Comparison of ENCODE assay signal across 18 cellular contexts in the genomic region with DNA sequence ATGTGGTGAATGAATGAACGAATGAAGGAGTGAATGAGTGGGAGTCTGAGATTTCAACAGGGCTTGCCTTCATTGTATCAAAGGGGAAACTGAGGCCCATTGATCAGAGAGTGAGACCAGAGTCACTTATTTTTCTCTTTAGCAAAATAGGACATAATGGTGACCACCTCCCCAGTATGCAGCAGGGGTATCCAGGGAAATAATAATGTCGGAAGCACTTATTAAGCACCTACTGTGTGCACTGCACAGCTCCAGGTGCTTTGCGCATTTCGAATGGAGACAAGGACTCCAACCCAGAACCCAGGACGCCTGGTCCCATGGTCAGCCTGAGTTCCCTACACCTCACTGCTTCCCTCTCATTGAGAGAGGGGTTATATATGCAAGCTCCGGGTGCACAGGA. TPM values are rescaled to one million over a fixed set of nuclear protein-coding genes. Genes with fewer than 3 reads are reported as not detected.
DNase-seq lines count a peak whose midpoint lies in the region; ATAC-seq, FAIRE-seq and TF ChIP-seq lines count a peak whose summit lies in the region.
"Had no signal": no experiment of that assay in that cellular context is flagged by ENCODE, and none has a peak within 500 bp of the region (broad histone marks: within the 10 kb centered on the region; RNA-seq: fewer than 3 reads in every experiment).

No MANE protein-coding gene starts in this region.

- in situ Hi-C loops in K562 (cut with MboI) = no loop called here

- TF ChIP-seq RAD21 in K562 (CRISPR knock-in tag; conservative IDR thresholded peaks at IDR 0.05 in 1 of 2, IDR thresholded peaks at IDR 0.05 in 1 of 2) = no peak

- H3K36me3 Mint-ChIP-seq in nephron (ENCODE audit: low read depth) = no peaks in the 10 kb centered on the region
- no peaks in the 10 kb centered on the region for H3K36me3 Mint-ChIP-seq in osteocyte (ENCODE audit: unreplicated experiment)
- H3K36me3 Mint-ChIP-seq: CD4-positive, alpha-beta memory T cell had no signal

- H3K9me3 ChIP-seq in NT2/D1 (ENCODE audit: insufficient read depth, low read length) (no peaks in the 10 kb centered on the region), K562 (replicated peaks; ENCODE audit: control insufficient read depth, insufficient read depth, low read depth, low read length) (no peaks in the 10 kb centered on the region), adrenal gland (replicated peaks in 1 of 3) (no peaks in the 10 kb centered on the region), smooth muscle cell (replicated peaks; ENCODE audit: low read depth) (no peaks in the 10 kb centered on the region)
- H3K9me3 ChIP-seq: A549, BE2C had no signal

- H3K27ac ChIP-seq in K562 (ENCODE audit: extremely low read depth, low read depth, low read length) (no peak overlapping the region), adrenal gland (no peak overlapping the region), smooth muscle cell (ENCODE audit: low read depth) (no peak overlapping the region)
- H3K27ac ChIP-seq: A549, C4-2B had no signal

- TF ChIP-seq EP300 in K562 (IDR thresholded peaks at IDR 0.05; ENCODE audit: low read length) = no peak

- H3K4me3 Mint-ChIP-seq in nephron = peak overlapping the region; percentile 66 to 72 (median 66)
- H3K4me3 Mint-ChIP-seq in osteocyte (ENCODE audit: unreplicated experiment) = peak overlapping the region; percentile 18

- H3K9me3 Mint-ChIP-seq in nephron (no peaks in the 10 kb centered on the region), osteocyte (ENCODE audit: unreplicated experiment) (no peaks in the 10 kb centered on the region)

- no peaks in the 10 kb centered on the region for H3K79me2 ChIP-seq in K562 (ENCODE audit: control insufficient read depth, insufficient read depth, low read length)
- no peaks in the 10 kb centered on the region for H3K79me2 ChIP-seq in smooth muscle cell (ENCODE audit: low read depth)

- peaks cover 28% of the 10 kb centered on the region for H3K4me1 Mint-ChIP-seq in nephron
- H3K4me1 Mint-ChIP-seq in osteocyte (ENCODE audit: unreplicated experiment) = peaks cover 10% of the 10 kb centered on the region

- TF ChIP-seq CTCF in K562 (IDR thresholded peaks at IDR 0.05 in 2 of 3, conservative IDR thresholded peaks at IDR 0.05 in 1 of 3; ENCODE audit: insufficient read depth in 2 of 3, low read depth in 1 of 3, low read length in 3 of 3) = no peak
- no peak for TF ChIP-seq CTCF in nephron (IDR thresholded peaks at IDR 0.05; ENCODE audit: unreplicated experiment in 3 of 3)
- TF ChIP-seq CTCF in osteocyte (IDR thresholded peaks at IDR 0.05) = no peak
- no peak for TF ChIP-seq CTCF in adrenal gland (IDR thresholded peaks at IDR 0.05)
- no peak for TF ChIP-seq CTCF in smooth muscle cell (IDR thresholded peaks at IDR 0.05; ENCODE audit: borderline replicate concordance, insufficient read depth, poor library complexity, severe bottlenecking)

- no peak overlapping the region for H3K4me3 ChIP-seq in NT2/D1 (ENCODE audit: insufficient read length, low read depth)
- no peak overlapping the region for H3K4me3 ChIP-seq in K562
- H3K4me3 ChIP-seq in adrenal gland = no peak overlapping the region
- no peak overlapping the region for H3K4me3 ChIP-seq in smooth muscle cell
- H3K4me3 ChIP-seq: A549 had no signal

- H3K36me3 ChIP-seq in NT2/D1 (ENCODE audit: insufficient read depth, insufficient read length, low read length) = no peaks in the 10 kb centered on the region
- no peaks in the 10 kb centered on the region for H3K36me3 ChIP-seq in K562 (ENCODE audit: control insufficient read depth, insufficient read depth, low read length)
- no peaks in the 10 kb centered on the region for H3K36me3 ChIP-seq in adrenal gland (replicated peaks in 1 of 2)
- no peaks in the 10 kb centered on the region for H3K36me3 ChIP-seq in smooth muscle cell (ENCODE audit: low read depth)
- H3K36me3 ChIP-seq: BE2C had no signal

- no peak for ATAC-seq in K562
- ATAC-seq: A549 had no signal

- H3F3A ChIP-seq in smooth muscle cell (ENCODE audit: low read depth) = peaks cover 17% of the 10 kb centered on the region

- H3K4me1 ChIP-seq in NT2/D1 (ENCODE audit: insufficient read depth, insufficient read length) (peaks cover 28% of the 10 kb centered on the region), K562 (replicated peaks in 1 of 2; ENCODE audit: control insufficient read depth in 2 of 2, insufficient read depth in 2 of 2, low read length in 2 of 2) (peaks cover 8 to 30% of the 10 kb centered on the region in 2 experiments; a peak in 3 of 5 replicates), adrenal gland (replicated peaks in 1 of 2) (peaks cover 13 to 15% of the 10 kb centered on the region in 2 donors), smooth muscle cell (ENCODE audit: low read depth) (no peaks in the 10 kb centered on the region)
- H3K4me1 ChIP-seq: BE2C had no signal

- H3K9ac ChIP-seq in NT2/D1 (ENCODE audit: insufficient read length, low read depth) = peak overlapping the region; percentile 23
- no peak overlapping the region for H3K9ac ChIP-seq in K562 (ENCODE audit: insufficient read depth in 1 of 2, low read depth in 2 of 2, low read length in 2 of 2)
- H3K9ac ChIP-seq in smooth muscle cell (ENCODE audit: low read depth) = no peak overlapping the region

- TF ChIP-seq POLR2A in K562 (conservative IDR thresholded peaks at IDR 0.05) = no peak
- TF ChIP-seq POLR2A in adrenal gland (IDR thresholded peaks at IDR 0.05) = no peak

- no TSS peak for BruUV-seq in K562 (replicated peaks; lab: Mats Ljungman, UMichigan)

- no peak overlapping the region for H3K4me2 ChIP-seq in K562 (ENCODE audit: insufficient read depth, low read length)
- H3K4me2 ChIP-seq in smooth muscle cell = no peak overlapping the region
- H3K4me2 ChIP-seq: A549 had no signal

- WGBS in K562 (ENCODE audit: insufficient coverage, low coverage, missing lambda C conversion rate) = 28% methylated on average over 6 of the region's 6 CpGs
- WGBS in adrenal gland, 4 donors = 50 to 87% (median 72%) methylated on average over 6 of the region's 6 CpGs
- WGBS in smooth muscle cell (ENCODE audit: low lambda C conversion rate) = 60% methylated on average over 6 of the region's 6 CpGs

- CTCF ChIA-PET in K562 (lab: Yijun Ruan, JAX; ENCODE audit: low intra/inter-chr PET ratio) = no interaction called here

- intact Hi-C loops in K562 (cut with micrococcal nuclease) (no loop called here), adrenal gland (cut with DNase I) (no loop called here)

- POLR2A ChIA-PET in K562 (lab: Yijun Ruan, JAX) = interaction anchor here (0.9 kb wide), 1 partner anchor 8 kb away, joined by 3 read pairs; no protein-coding TSS in a partner anchor

- peaks cover 19% of the 10 kb centered on the region for H3K27me3 ChIP-seq in NT2/D1 (ENCODE audit: insufficient read depth, insufficient read length)
- no peaks in the 10 kb centered on the region for H3K27me3 ChIP-seq in K562 (ENCODE audit: control insufficient read depth in 2 of 2, insufficient read depth in 2 of 2, low read length in 2 of 2)
- no peaks in the 10 kb centered on the region for H3K27me3 ChIP-seq in adrenal gland
- no peaks in the 10 kb centered on the region for H3K27me3 ChIP-seq in smooth muscle cell (ENCODE audit: low read depth)

- H3K27me3 Mint-ChIP-seq in nephron (ENCODE audit: low read depth) (peaks cover 28% of the 10 kb centered on the region), osteocyte (ENCODE audit: unreplicated experiment) (peaks cover 25% of the 10 kb centered on the region)

- DNase-seq in NT2/D1 (ENCODE audit: low read depth, low spot score) (no peak), K562 (ENCODE audit: extremely low read depth in 1 of 4, low spot score in 3 of 4) (no peak), osteocyte (ENCODE audit: extremely low spot score, unreplicated experiment) (no peak), adrenal gland (no peak), RPMI8226 (no peak), smooth muscle cell (lab: John Stamatoyannopoulos, UW; ENCODE audit: unreplicated experiment) (no peak)
- DNase-seq: BE2C; CD4-positive, alpha-beta memory T cell; DMS153; DMS79 treated with DMSO at 0.1 percent for 48 hours; EL; HCEC 1CT had no signal

- H3K9me1 ChIP-seq in K562 (ENCODE audit: control insufficient read depth, insufficient read depth, low read length) = no peaks in the 10 kb centered on the region

- no peaks in the 10 kb centered on the region for H4K20me1 ChIP-seq in K562 (replicated peaks; ENCODE audit: control insufficient read depth, insufficient read depth, low read length)
- no peaks in the 10 kb centered on the region for H4K20me1 ChIP-seq in smooth muscle cell (ENCODE audit: low read depth)

- H3K27ac Mint-ChIP-seq in nephron = peak overlapping the region in 1 of 3 experiments; percentile 4
- H3K27ac Mint-ChIP-seq in osteocyte (ENCODE audit: unreplicated experiment) = no peak overlapping the region

- no peak for FAIRE-seq in K562 (lab: Jason Lieb, UNC)
- FAIRE-seq: A549, D721Med had no signal

- H2AFZ ChIP-seq in K562 (ENCODE audit: low read depth, low read length) = no peak overlapping the region
- no peak overlapping the region for H2AFZ ChIP-seq in smooth muscle cell (ENCODE audit: low read depth)

RNA-seq across cellular contexts. Expression of a gene that starts 26.8 kb away (rescaled TPM):
- total RNA-seq in K562 (2011; cell fraction: chromatin; rRNA removed; ENCODE audit: low replicate concordance) = 3.4 and 12.9 TPM in 2 replicates
- 12.9 and 13.2 TPM in 2 replicates for total RNA-seq in K562 (2011; cell fraction: nucleolus; rRNA removed)
- 9.3 and 10.5 TPM in 2 replicates for total RNA-seq in K562 (2011; cell fraction: nucleoplasm; rRNA removed)
- total RNA-seq in K562 (2014; rRNA removed) (2.5 and 2.7 TPM in 2 replicates), K562 (2014; rRNA removed; fragmentation: Illumina TruSeq; extraction: Trizol) (0.57 and 0.65 TPM in 2 replicates), K562 (2015; rRNA removed; fragmentation: Illumina TruSeq; extraction: Trizol) (0.83 and 1.1 TPM in 2 replicates), K562 (2021) (3.7 and 4.6 TPM in 2 replicates), osteocyte (5.8 and 6.2 TPM in 2 replicates), adrenal gland (10 to 100 TPM; 12.9 to 59.2 (median 40.5) TPM), smooth muscle cell (1.9 and 2.2 TPM in 2 replicates)
- polyA plus RNA-seq in K562 (2011; rRNA removed) (2.6 and 4.9 TPM in 2 replicates), K562 (2014; fragmentation: Illumina TruSeq; extraction: Trizol) (1.4 and 2.7 TPM in 2 replicates), K562 (2014; fragmentation: Nextera tagmentation; extraction: Ambion mirVana) (not detected), K562 (2014; rRNA removed) (1.7 and 3.8 TPM in 2 replicates), adrenal gland (10 to 100 TPM in 2 of 3 donors, 1 to 10 TPM in 1; 3.1 to 19.8 (median 15.9) TPM), smooth muscle cell (0.63 and 1.3 TPM in 2 replicates)
- polyA plus RNA-seq in K562 (2011; cell fraction: cytosol; rRNA removed) = 6.8 and 8.8 TPM in 2 replicates
- polyA plus RNA-seq in K562 (2011; cell fraction: nucleus; rRNA removed) = 7.2 and 8.1 TPM in 2 replicates
- polyA plus RNA-seq in K562 (2012) = 1.3 and 1.6 TPM in 2 replicates
- polyA minus RNA-seq in K562 (2011; rRNA and poly(A)+ RNA removed) = 5.1 and 7.6 TPM in 2 replicates
- 9.4 and 13.2 TPM in 2 replicates for polyA minus RNA-seq in K562 (2011; cell fraction: cytosol; rRNA and poly(A)+ RNA removed)
- polyA minus RNA-seq in K562 (2011; cell fraction: nucleus; rRNA and poly(A)+ RNA removed) = 4.4 and 7.0 TPM in 2 replicates
- polyA plus RNA-seq: CD4-positive, alpha-beta memory T cell had no signal

RNA-seq across cellular contexts. Expression of a gene that starts 46.4 kb away (rescaled TPM):
- total RNA-seq in K562 (2011; cell fraction: chromatin; rRNA removed; ENCODE audit: low replicate concordance) = 5.0 and 14.6 TPM in 2 replicates
- total RNA-seq in K562 (2011; cell fraction: nucleolus; rRNA removed) = 18.2 and 23.3 TPM in 2 replicates
- total RNA-seq in K562 (2011; cell fraction: nucleoplasm; rRNA removed) = 12.4 and 14.4 TPM in 2 replicates
- total RNA-seq in K562 (2014; rRNA removed) = 8.4 and 10.6 TPM in 2 replicates
- total RNA-seq in K562 (2014; rRNA removed; fragmentation: Illumina TruSeq; extraction: Trizol) = 3.8 and 4.6 TPM in 2 replicates
- 9.4 and 9.5 TPM in 2 replicates for total RNA-seq in K562 (2015; rRNA removed; fragmentation: Illumina TruSeq; extraction: Trizol)
- 11.5 and 11.7 TPM in 2 replicates for total RNA-seq in K562 (2021)
- 10.9 and 11.9 TPM in 2 replicates for polyA plus RNA-seq in K562 (2011; rRNA removed)
- 15.4 and 23.9 TPM in 2 replicates for polyA plus RNA-seq in K562 (2011; cell fraction: cytosol; rRNA removed)
- polyA plus RNA-seq in K562 (2011; cell fraction: nucleus; rRNA removed) = 2.7 and 3.4 TPM in 2 replicates
- 9.0 and 20.7 TPM in 2 replicates for polyA plus RNA-seq in K562 (2012)
- 8.7 and 12.6 TPM in 2 replicates for polyA plus RNA-seq in K562 (2014; fragmentation: Illumina TruSeq; extraction: Trizol)
- 1 to 10 TPM; 1.5 to 5.1 TPM for polyA plus RNA-seq in K562 (2014; fragmentation: Nextera tagmentation; extraction: Ambion mirVana)
- polyA plus RNA-seq in K562 (2014; rRNA removed) = 11.9 and 12.3 TPM in 2 replicates
- 3.2 and 3.6 TPM in 2 replicates for polyA minus RNA-seq in K562 (2011; rRNA and poly(A)+ RNA removed)
- 6.2 and 7.6 TPM in 2 replicates for polyA minus RNA-seq in K562 (2011; cell fraction: cytosol; rRNA and poly(A)+ RNA removed)
- polyA minus RNA-seq in K562 (2011; cell fraction: nucleus; rRNA and poly(A)+ RNA removed) = 1.2 and 2.6 TPM in 2 replicates
- not detected in 2 replicates for total RNA-seq in osteocyte
- 10 to 100 TPM in 1 of 8 donors, 1 to 10 TPM in 5, under 1 TPM in 1, not detected in 1; 0.84 to 52.5 (median 3.9) TPM for total RNA-seq in adrenal gland
- 1 to 10 TPM in 2 of 3 donors, under 1 TPM in 1; 0.80 to 1.6 (median 1.2) TPM for polyA plus RNA-seq in adrenal gland
- total RNA-seq in smooth muscle cell = not detected in 2 replicates
- not detected in 2 replicates for polyA plus RNA-seq in smooth muscle cell
- total RNA-seq: CD4-positive, alpha-beta memory T cell; HT1080 had no signal

RNA-seq across cellular contexts. Expression of a gene that starts 51.2 kb away (rescaled TPM):
- total RNA-seq in K562 (2011; cell fraction: chromatin; rRNA removed; ENCODE audit: low replicate concordance) = 8.0 and 24.6 TPM in 2 replicates
- 11.3 and 12.8 TPM in 2 replicates for total RNA-seq in K562 (2011; cell fraction: nucleolus; rRNA removed)
- 10.8 and 12.9 TPM in 2 replicates for total RNA-seq in K562 (2011; cell fraction: nucleoplasm; rRNA removed)
- total RNA-seq in K562 (2014; rRNA removed) (0.50 and 0.86 TPM in 2 replicates), K562 (2014; rRNA removed; fragmentation: Illumina TruSeq; extraction: Trizol) (0.15 and 0.26 TPM in 2 replicates), K562 (2015; rRNA removed; fragmentation: Illumina TruSeq; extraction: Trizol) (0.07 TPM in 1 of 2 replicates, not detected in the other), K562 (2021) (1.3 TPM in 2 replicates), osteocyte (not detected in 2 replicates), adrenal gland (10 to 100 TPM in 4 of 8 donors, 1 to 10 TPM in 4; 1.5 to 47.6 (median 8.5) TPM), smooth muscle cell (not detected in 2 replicates)
- polyA plus RNA-seq in K562 (2011; rRNA removed) (1.3 and 1.6 TPM in 2 replicates), K562 (2014; fragmentation: Illumina TruSeq; extraction: Trizol) (0.54 and 0.62 TPM in 2 replicates), K562 (2014; fragmentation: Nextera tagmentation; extraction: Ambion mirVana) (under 1 TPM; 0.04 TPM), K562 (2014; rRNA removed) (0.85 and 0.94 TPM in 2 replicates), adrenal gland (10 to 100 TPM in 1 of 3 donors, 1 to 10 TPM in 1, under 1 TPM in 1; 0.57 to 44.3 (median 9.0) TPM), smooth muscle cell (0.27 TPM in 1 of 2 replicates, not detected in the other)
- 1.0 and 1.3 TPM in 2 replicates for polyA plus RNA-seq in K562 (2011; cell fraction: cytosol; rRNA removed)
- 3.6 and 9.2 TPM in 2 replicates for polyA plus RNA-seq in K562 (2011; cell fraction: nucleus; rRNA removed)
- polyA plus RNA-seq in K562 (2012) = 0.50 and 0.51 TPM in 2 replicates
- 0.81 and 1.5 TPM in 2 replicates for polyA minus RNA-seq in K562 (2011; rRNA and poly(A)+ RNA removed)
- polyA minus RNA-seq in K562 (2011; cell fraction: cytosol; rRNA and poly(A)+ RNA removed) = 0.95 TPM in 1 of 2 replicates, not detected in the other
- polyA minus RNA-seq in K562 (2011; cell fraction: nucleus; rRNA and poly(A)+ RNA removed) = 2.0 and 2.8 TPM in 2 replicates
- total RNA-seq: HT1080 had no signal
- polyA plus RNA-seq: AG04450 had no signal

RNA-seq across cellular contexts. Expression of a gene that starts 53.1 kb away (rescaled TPM):
- 10.7 and 24.6 TPM in 2 replicates for total RNA-seq in K562 (2011; cell fraction: chromatin; rRNA removed; ENCODE audit: low replicate concordance)
- 13.8 and 17.5 TPM in 2 replicates for total RNA-seq in K562 (2011; cell fraction: nucleolus; rRNA removed)
- 10.7 and 12.8 TPM in 2 replicates for total RNA-seq in K562 (2011; cell fraction: nucleoplasm; rRNA removed)
- total RNA-seq in K562 (2014; rRNA removed) = 4.0 and 4.4 TPM in 2 replicates
- 4.3 and 4.6 TPM in 2 replicates for total RNA-seq in K562 (2014; rRNA removed; fragmentation: Illumina TruSeq; extraction: Trizol)
- 4.9 and 5.4 TPM in 2 replicates for total RNA-seq in K562 (2015; rRNA removed; fragmentation: Illumina TruSeq; extraction: Trizol)
- total RNA-seq in K562 (2021) = 6.5 and 9.3 TPM in 2 replicates
- 5.7 and 8.0 TPM in 2 replicates for polyA plus RNA-seq in K562 (2011; rRNA removed)
- 8.2 and 15.6 TPM in 2 replicates for polyA plus RNA-seq in K562 (2011; cell fraction: cytosol; rRNA removed)
- polyA plus RNA-seq in K562 (2011; cell fraction: nucleus; rRNA removed) = 3.0 and 4.8 TPM in 2 replicates
- polyA plus RNA-seq in K562 (2012) = 7.6 and 10.7 TPM in 2 replicates
- polyA plus RNA-seq in K562 (2014; fragmentation: Illumina TruSeq; extraction: Trizol) = 6.6 and 7.3 TPM in 2 replicates
- polyA plus RNA-seq in K562 (2014; fragmentation: Nextera tagmentation; extraction: Ambion mirVana) = 1 to 10 TPM in 1 of 2 experiments, under 1 TPM in 1; 0.69 to 1.0 TPM
- 6.8 and 7.3 TPM in 2 replicates for polyA plus RNA-seq in K562 (2014; rRNA removed)
- 4.5 and 8.6 TPM in 2 replicates for polyA minus RNA-seq in K562 (2011; rRNA and poly(A)+ RNA removed)
- polyA minus RNA-seq in K562 (2011; cell fraction: cytosol; rRNA and poly(A)+ RNA removed) = 4.7 and 6.4 TPM in 2 replicates
- polyA minus RNA-seq in K562 (2011; cell fraction: nucleus; rRNA and poly(A)+ RNA removed) = 3.0 and 4.6 TPM in 2 replicates
- 5.8 and 5.9 TPM in 2 replicates for total RNA-seq in osteocyte
- total RNA-seq in adrenal gland = 1 to 10 TPM; 3.9 to 8.1 (median 5.5) TPM
- 10 to 100 TPM in 1 of 3 donors, 1 to 10 TPM in 2; 2.6 to 13.8 (median 5.8) TPM for polyA plus RNA-seq in adrenal gland
- 2.2 and 3.7 TPM in 2 replicates for total RNA-seq in smooth muscle cell
- polyA plus RNA-seq in smooth muscle cell = 5.2 and 6.6 TPM in 2 replicates
